Comparison of ENCODE assay signal across 16 cellular contexts in the genomic region with DNA sequence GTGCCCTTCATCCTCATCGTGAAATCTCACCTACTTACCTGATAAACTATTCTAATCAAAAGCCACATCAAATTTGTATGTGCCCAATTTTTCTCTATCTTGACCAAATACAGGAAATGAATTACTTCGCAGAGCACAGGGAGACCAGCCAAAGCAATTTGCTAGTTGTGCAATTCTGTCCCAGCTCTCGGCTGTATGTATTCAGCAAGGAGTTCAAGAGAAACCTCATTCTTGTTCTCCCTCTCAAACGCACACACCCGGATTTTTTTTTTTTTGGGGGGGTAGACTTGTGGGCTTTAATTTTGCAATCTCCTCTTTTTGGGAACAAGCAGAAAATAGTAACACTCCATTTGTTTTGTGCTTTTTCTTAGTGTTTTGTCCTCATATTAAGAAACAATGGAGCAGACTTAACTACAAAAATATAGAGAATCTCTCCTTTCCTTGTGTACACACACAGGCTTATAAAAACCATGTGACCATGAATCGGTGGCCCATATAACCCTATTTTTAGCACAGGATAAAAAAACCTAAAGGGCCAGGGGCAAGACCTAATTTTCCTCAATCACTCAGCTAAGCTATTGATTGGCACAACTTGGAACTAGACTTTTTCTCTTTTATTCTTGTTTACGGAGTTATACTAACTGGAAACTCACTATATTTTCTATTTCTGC.
DNase-seq lines count a peak whose midpoint lies in the region; ATAC-seq, FAIRE-seq and TF ChIP-seq lines count a peak whose summit lies in the region.
"Had no signal": no experiment of that assay in that cellular context is flagged by ENCODE, and none has a peak within 500 bp of the region (broad histone marks: within the 10 kb centered on the region; RNA-seq: fewer than 3 reads in every experiment).

No MANE protein-coding gene starts in this region.

- POLR2A ChIA-PET in HepG2 (lab: Yijun Ruan, JAX), result no interaction called here

- H3K9me3 Mint-ChIP-seq in activated T-helper 2 cell treated with anti-CD3 and anti-CD28 coated beads, Interferon-gamma antibody, Interleukin-2, Interleukin-4, amounts not matched to agents 10 μg/mL and 5 μg/mL and 100 μg/mL, durations not matched to agents 14 hours and 24 hours and 36 hours, result no peaks in the 10 kb centered on the region
- H3K9me3 Mint-ChIP-seq: IgD-negative memory B cell had no signal

- CTCF ChIA-PET in HepG2 (lab: Yijun Ruan, JAX; ENCODE audit: low intra/inter-chr PET ratio, low total read pairs), result no interaction called here

- peaks cover 8% of the 10 kb centered on the region for H3K27me3 Mint-ChIP-seq in activated T-helper 2 cell treated with anti-CD3 and anti-CD28 coated beads, Interferon-gamma antibody, Interleukin-2, Interleukin-4, amounts not matched to agents 10 μg/mL and 5 μg/mL and 100 μg/mL, durations not matched to agents 14 hours and 24 hours and 36 hours (ENCODE audit: low read depth)
- H3K27me3 Mint-ChIP-seq: IgD-negative memory B cell had no signal

- no peak for TF ChIP-seq CTCF in body of pancreas (IDR thresholded peaks at IDR 0.05)
- TF ChIP-seq CTCF in HepG2 (CRISPR knock-in tag; IDR thresholded peaks at IDR 0.05), result no peak
- TF ChIP-seq CTCF in coronary artery (IDR thresholded peaks at IDR 0.05), result no peak
- TF ChIP-seq CTCF in sigmoid colon (IDR thresholded peaks at IDR 0.05), result no peak

- TF ChIP-seq RAD21 in HepG2 (CRISPR knock-in tag; IDR thresholded peaks at IDR 0.05), result no peak

- no peak overlapping the region for H3K4me3 ChIP-seq in body of pancreas
- no peak overlapping the region for H3K4me3 ChIP-seq in HepG2 (replicated peaks in 1 of 3; ENCODE audit: insufficient read depth in 1 of 3, low read depth in 2 of 3, low read length in 3 of 3)
- no peak overlapping the region for H3K4me3 ChIP-seq in coronary artery
- H3K4me3 ChIP-seq in sigmoid colon, result no peak overlapping the region

- WGBS in body of pancreas, 2 donors, result 15 to 16% methylated on average over 7 of the region's 7 CpGs
- WGBS in HepG2 (ENCODE audit: low lambda C conversion rate), result 2% methylated on average over 7 of the region's 7 CpGs
- 10 to 39% methylated on average over 7 of the region's 7 CpGs for WGBS in sigmoid colon, 2 donors

- no peak overlapping the region for H2AFZ ChIP-seq in HepG2 (ENCODE audit: low read length)

- H3K27ac Mint-ChIP-seq in activated T-helper 2 cell treated with anti-CD3 and anti-CD28 coated beads, Interferon-gamma antibody, Interleukin-2, Interleukin-4, amounts not matched to agents 10 μg/mL and 5 μg/mL and 100 μg/mL, durations not matched to agents 14 hours and 24 hours and 36 hours, result no peak overlapping the region
- H3K27ac Mint-ChIP-seq: activated CD4-positive, alpha-beta T cell treated with anti-CD3 and anti-CD28 coated beads for 36 hours; IgD-negative memory B cell had no signal

- no peak for TF ChIP-seq POLR2A in body of pancreas (IDR thresholded peaks at IDR 0.05)
- TF ChIP-seq POLR2A in HepG2 (IDR thresholded peaks at IDR 0.05; ENCODE audit: insufficient read depth in 1 of 2, low read depth in 2 of 2, low read length in 2 of 2), result no peak
- no peak for TF ChIP-seq POLR2A in sigmoid colon (IDR thresholded peaks at IDR 0.05)

- no peaks in the 10 kb centered on the region for H3K36me3 Mint-ChIP-seq in activated T-helper 2 cell treated with anti-CD3 and anti-CD28 coated beads, Interferon-gamma antibody, Interleukin-2, Interleukin-4, amounts not matched to agents 10 μg/mL and 5 μg/mL and 100 μg/mL, durations not matched to agents 14 hours and 24 hours and 36 hours (ENCODE audit: low read depth)
- H3K36me3 Mint-ChIP-seq: IgD-negative memory B cell had no signal

- H3K4me1 Mint-ChIP-seq in activated T-helper 2 cell treated with anti-CD3 and anti-CD28 coated beads, Interferon-gamma antibody, Interleukin-2, Interleukin-4, amounts not matched to agents 10 μg/mL and 5 μg/mL and 100 μg/mL, durations not matched to agents 14 hours and 24 hours and 36 hours (ENCODE audit: low read depth), result no peaks in the 10 kb centered on the region
- H3K4me1 Mint-ChIP-seq: activated CD4-positive, alpha-beta T cell treated with anti-CD3 and anti-CD28 coated beads for 36 hours; IgD-negative memory B cell had no signal

- no peaks in the 10 kb centered on the region for H3K79me2 ChIP-seq in HepG2 (ENCODE audit: insufficient read depth, low read length)

- DNase-seq in left ventricle myocardium superior, result no peak
- no peak for DNase-seq in cardiac septum (ENCODE audit: low spot score)
- DNase-seq in body of pancreas, result peak in 3 of 4 donors; percentile 17 to 40 (median 21)
- DNase-seq in HepG2 (ENCODE audit: low spot score), result no peak
- no peak for DNase-seq in coronary artery (ENCODE audit: low spot score)
- no peak for DNase-seq in sigmoid colon
- no peak for DNase-seq in activated T-helper 2 cell treated with anti-CD3 and anti-CD28 coated beads, Interferon-gamma antibody, Interleukin-2, Interleukin-4, amounts not matched to agents 10 μg/mL and 5 μg/mL and 100 μg/mL, durations not matched to agents 14 hours and 24 hours and 36 hours (ENCODE audit: low spot score)
- DNase-seq in NCI-H82 treated with DMSO at 0.1 percent for 48 hours (lab: John Stamatoyannopoulos, UW; ENCODE audit: unreplicated experiment), result no peak
- DNase-seq: activated CD4-positive, alpha-beta T cell treated with anti-CD3 and anti-CD28 coated beads for 36 hours; Calu3; NCI-H524; stimulated activated naive CD4-positive, alpha-beta T cell treated with Interleukin-2 at 50 U/mL for 16 hours; T-helper 2 cell had no signal

- in situ Hi-C loops in HepG2 (cut with HindIII; ENCODE audit: extremely low pct_ligation_motif_present, low pct_unique_long_range_greater_than_20kb), result no loop called here

- peak overlapping the region in 1 of 4 donors; percentile 10 for H3K27ac ChIP-seq in body of pancreas
- no peak overlapping the region for H3K27ac ChIP-seq in HepG2 (ENCODE audit: extremely low read length, insufficient read depth, low read length)
- H3K27ac ChIP-seq in coronary artery, result no peak overlapping the region
- no peak overlapping the region for H3K27ac ChIP-seq in sigmoid colon

- intact Hi-C loops in left ventricle myocardium superior (cut with micrococcal nuclease), result no loop called here
- intact Hi-C loops in cardiac septum (cut with DNase I), result no loop called here
- intact Hi-C loops in body of pancreas (cut with DNase I), result no loop called here
- intact Hi-C loops in HepG2 (cut with micrococcal nuclease; ENCODE audit: unreplicated experiment), result no loop called here
- intact Hi-C loops in sigmoid colon (cut with DNase I), result no loop called here
- intact Hi-C loops in activated T-helper 2 cell treated with anti-CD3 and anti-CD28 coated beads, Interferon-gamma antibody, Interleukin-2, Interleukin-4, amounts not matched to agents 10 μg/mL and 5 μg/mL and 100 μg/mL, durations not matched to agents 14 hours and 24 hours and 36 hours (cut with micrococcal nuclease), result no loop called here

- no peaks in the 10 kb centered on the region for H4K20me1 ChIP-seq in HepG2 (ENCODE audit: insufficient read depth, low read length)

- H3K36me3 ChIP-seq in body of pancreas (replicated peaks in 1 of 2; ENCODE audit: insufficient read depth in 1 of 2, low read depth in 2 of 2), result no peaks in the 10 kb centered on the region
- no peaks in the 10 kb centered on the region for H3K36me3 ChIP-seq in HepG2 (replicated peaks in 1 of 2; ENCODE audit: control insufficient read depth in 1 of 2, insufficient read depth in 2 of 2, low read length in 2 of 2)
- H3K36me3 ChIP-seq in sigmoid colon, result no peaks in the 10 kb centered on the region

- no TSS peak for BruUV-seq in HepG2 (replicated peaks; lab: Mats Ljungman, UMichigan)

- H3K9ac ChIP-seq in HepG2 (ENCODE audit: insufficient read depth, low read depth, low read length), result no peak overlapping the region

- ATAC-seq in left ventricle myocardium superior, result peak; percentile 76
- ATAC-seq in body of pancreas, result peak; percentile 69
- no peak for ATAC-seq in HepG2
- ATAC-seq: activated CD4-positive, alpha-beta T cell treated with anti-CD3 and anti-CD28 coated beads for 36 hours had no signal

- no peak for FAIRE-seq in HepG2 (lab: Jason Lieb, UNC)
- FAIRE-seq: colon, GM18507 had no signal

- H3K9me3 ChIP-seq in body of pancreas, result no peaks in the 10 kb centered on the region
- no peaks in the 10 kb centered on the region for H3K9me3 ChIP-seq in HepG2 (ENCODE audit: low read length)
- H3K9me3 ChIP-seq in sigmoid colon, result no peaks in the 10 kb centered on the region

- no peak overlapping the region for H3K4me3 Mint-ChIP-seq in activated T-helper 2 cell treated with anti-CD3 and anti-CD28 coated beads, Interferon-gamma antibody, Interleukin-2, Interleukin-4, amounts not matched to agents 10 μg/mL and 5 μg/mL and 100 μg/mL, durations not matched to agents 14 hours and 24 hours and 36 hours (ENCODE audit: low read depth)
- H3K4me3 Mint-ChIP-seq: activated CD4-positive, alpha-beta T cell treated with anti-CD3 and anti-CD28 coated beads for 36 hours; IgD-negative memory B cell had no signal

- no peak for TF ChIP-seq EP300 in HepG2 (IDR thresholded peaks at IDR 0.05; ENCODE audit: low read depth in 2 of 2, low read length in 2 of 2)
- no peak for TF ChIP-seq EP300 in HepG2 (CRISPR knock-in tag; IDR thresholded peaks at IDR 0.05; ENCODE audit: borderline replicate concordance)
- TF ChIP-seq EP300 in sigmoid colon (IDR thresholded peaks at IDR 0.05), result no peak

- H3K4me2 ChIP-seq in HepG2 (ENCODE audit: low read depth, low read length), result no peak overlapping the region

- H3K27me3 ChIP-seq in body of pancreas, result no peaks in the 10 kb centered on the region
- peaks cover 0 to 22% of the 10 kb centered on the region in 2 experiments; a peak in 2 of 5 replicates for H3K27me3 ChIP-seq in HepG2 (ENCODE audit: control insufficient read depth in 1 of 2, insufficient read depth in 2 of 2, low read length in 2 of 2)
- H3K27me3 ChIP-seq in sigmoid colon, result no peaks in the 10 kb centered on the region

- no peaks in the 10 kb centered on the region for H3K4me1 ChIP-seq in body of pancreas
- H3K4me1 ChIP-seq in HepG2 (ENCODE audit: insufficient read depth, low read length), result no peaks in the 10 kb centered on the region
- no peaks in the 10 kb centered on the region for H3K4me1 ChIP-seq in sigmoid colon

TF ChIP-seq in HepG2, 621 proteins besides CTCF, POLR2A, EP300 and RAD21:
- peak; percentile 5; the same call in 1 of the 2 replicates for TF ChIP-seq CEBPG (CRISPR knock-in tag; IDR thresholded peaks at IDR 0.05)
- TF ChIP-seq ZNF660 (CRISPR knock-in tag; IDR thresholded peaks at IDR 0.05; ENCODE audit: borderline replicate concordance, low read depth), result no peak
- TF ChIP-seq CAMTA2 (CRISPR knock-in tag; IDR thresholded peaks at IDR 0.05; ENCODE audit: borderline replicate concordance), result no peak
- TF ChIP-seq CEBPB (IDR thresholded peaks at IDR 0.05; ENCODE audit: borderline replicate concordance, low read depth, low read length), result peak; percentile 46; the same call in 1 of the 2 replicates

Comparison
In these comparisons a context has a peak if more than half of its experiments do, and no peak if none do; other contexts are left out.
1. DNase-seq: peak in body of pancreas (3 of 4); none in left ventricle myocardium superior (single experiment), cardiac septum (single experiment), HepG2 (single experiment), coronary artery (single experiment), sigmoid colon (single experiment), activated T-helper 2 cell treated with anti-CD3 and anti-CD28 coated beads, Interferon-gamma antibody, Interleukin-2, Interleukin-4, amounts not matched to agents 10 μg/mL and 5 μg/mL and 100 μg/mL, durations not matched to agents 14 hours and 24 hours and 36 hours (single experiment) and NCI-H82 treated with DMSO at 0.1 percent for 48 hours (single experiment).